8 cellular contexts compared by ENCODE assay signal in the genomic region with DNA sequence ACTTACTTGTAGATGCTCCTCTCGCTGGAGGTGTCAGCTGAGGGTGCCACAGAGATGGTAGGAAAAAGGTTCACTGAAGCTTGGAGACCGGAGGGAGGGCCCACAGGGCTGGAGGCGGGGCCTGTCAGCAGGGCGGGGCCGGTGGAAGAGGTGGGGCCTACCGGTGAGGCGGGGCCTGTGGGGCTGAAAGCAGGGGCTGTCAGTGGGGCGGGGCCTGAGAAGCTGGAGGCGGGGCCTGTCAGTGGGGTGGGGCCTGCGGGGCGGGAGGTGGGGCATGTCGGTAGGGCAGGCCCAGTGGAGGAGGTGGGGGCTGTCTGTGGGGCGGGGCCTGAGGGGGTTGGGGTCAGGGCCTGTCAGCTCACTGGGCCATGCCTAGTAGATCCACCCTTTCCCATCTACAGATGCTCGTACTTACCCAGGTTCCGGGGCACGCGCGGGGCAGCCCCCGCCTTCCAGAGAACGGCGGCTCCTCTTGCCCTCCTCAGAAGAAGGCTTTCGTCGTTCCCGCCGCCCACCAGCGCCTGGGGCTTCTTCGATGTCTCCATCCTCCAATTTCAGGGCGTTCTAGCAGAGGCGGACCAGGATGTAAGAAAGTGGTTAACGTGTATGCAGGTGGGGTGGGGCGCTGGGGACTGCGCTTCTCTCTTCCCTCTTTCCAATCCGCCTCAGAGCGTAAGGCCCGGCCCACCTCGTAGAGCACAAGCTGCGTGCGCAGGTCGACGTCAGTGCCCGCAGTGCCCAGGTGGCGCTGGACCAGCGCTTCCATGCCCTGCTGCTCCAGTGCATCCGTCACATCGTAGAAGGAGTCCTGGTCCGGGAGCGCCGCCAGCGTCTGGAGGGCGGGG. TPM values are rescaled to one million over a fixed set of nuclear protein-coding genes. Genes with fewer than 3 reads are reported as not detected.
A peak's percentile ranks its signal among the peaks of the same experiment; 100 is the strongest.
DNase-seq lines count a peak whose midpoint lies in the region; ATAC-seq lines count a peak whose summit lies in the region.

No MANE protein-coding gene starts in this region.

- peak overlapping the region; percentile 58 for H3K27ac Mint-ChIP-seq in activated T-helper 17 cell treated with anti-CD3 and anti-CD28 coated beads, Interleukin-2, amount 50 U/mL, for 72 hours

- peaks cover 14% of the 10 kb centered on the region for H3K4me1 Mint-ChIP-seq in activated T-helper 17 cell treated with anti-CD3 and anti-CD28 coated beads, Interleukin-2, amount 50 U/mL, for 72 hours

- intact Hi-C loops in head of caudate nucleus (cut with DNase I): no loop called here

- ATAC-seq in activated T-helper 17 cell treated with anti-CD3 and anti-CD28 coated beads, Interleukin-2, amount 50 U/mL, for 72 hours (replicated peaks): peak; percentile 89
- no peak for ATAC-seq in HG02852 (IDR thresholded peaks at IDR 0.05; ENCODE audit: unreplicated experiment)

- peaks cover 97% of the 10 kb centered on the region for H3K36me3 Mint-ChIP-seq in activated T-helper 17 cell treated with anti-CD3 and anti-CD28 coated beads, Interleukin-2, amount 50 U/mL, for 72 hours (ENCODE audit: low read depth)

- H3K4me3 Mint-ChIP-seq in activated T-helper 17 cell treated with anti-CD3 and anti-CD28 coated beads, Interleukin-2, amount 50 U/mL, for 72 hours: peak overlapping the region; percentile 65

- H3K27me3 Mint-ChIP-seq in activated T-helper 17 cell treated with anti-CD3 and anti-CD28 coated beads, Interleukin-2, amount 50 U/mL, for 72 hours: no peaks in the 10 kb centered on the region

- no peaks in the 10 kb centered on the region for H3K9me3 Mint-ChIP-seq in activated T-helper 17 cell treated with anti-CD3 and anti-CD28 coated beads, Interleukin-2, amount 50 U/mL, for 72 hours

- DNase-seq in SIG-M5 treated with dmso at 0.1 percent for 504 hours (lab: John Stamatoyannopoulos, UW; ENCODE audit: unreplicated experiment) (peak; percentile 45), SIG-M5 (lab: John Stamatoyannopoulos, UW) (no peak), RPMI7951 (ENCODE audit: low read depth) (peak; percentile 44), head of caudate nucleus (peak; percentile 49 to 96 (median 83)), foreskin melanocyte (no peak)
- DNase-seq in stimulated activated CD4-positive, alpha-beta T cell treated with anti-CD3 and anti-CD28 coated beads, Interleukin-4, amount 100 ng/mL, for 48 hours (ENCODE audit: low read depth in 2 of 2): peak; percentile 73 to 93

RNA-seq across cellular contexts. Expression of gene TMEM208, which starts 9.8 kb away (rescaled TPM):
- 37.1 and 48.5 TPM in 2 replicates for total RNA-seq in RPMI7951 (2014; rRNA removed; shearing (Covaris generic))
- total RNA-seq in activated T-helper 17 cell treated with anti-CD3 and anti-CD28 coated beads, Interleukin-2, amount 50 U/mL, for 72 hours: 10 to 100 TPM; 31.7 to 39.5 TPM

RNA-seq across cellular contexts. Expression of gene FHOD1, which starts 10.5 kb away (rescaled TPM):
- total RNA-seq in RPMI7951 (2014; rRNA removed; shearing (Covaris generic)): 33.6 and 37.2 TPM in 2 replicates
- 100 to 1,000 TPM; 104 to 145 TPM for total RNA-seq in activated T-helper 17 cell treated with anti-CD3 and anti-CD28 coated beads, Interleukin-2, amount 50 U/mL, for 72 hours

RNA-seq across cellular contexts. Expression of gene SLC9A5, which starts 12.0 kb away (rescaled TPM):
- 0.98 and 1.1 TPM in 2 replicates for total RNA-seq in RPMI7951 (2014; rRNA removed; shearing (Covaris generic))
- total RNA-seq in activated T-helper 17 cell treated with anti-CD3 and anti-CD28 coated beads, Interleukin-2, amount 50 U/mL, for 72 hours: 10 to 100 TPM in 1 of 2 donors, 1 to 10 TPM in 1; 3.5 to 15.7 TPM

RNA-seq across cellular contexts. Expression of gene ELMO3, which starts 37.8 kb away (rescaled TPM):
- 0.48 and 0.78 TPM in 2 replicates for total RNA-seq in RPMI7951 (2014; rRNA removed; shearing (Covaris generic))
- 1 to 10 TPM; 6.6 to 7.1 TPM for total RNA-seq in activated T-helper 17 cell treated with anti-CD3 and anti-CD28 coated beads, Interleukin-2, amount 50 U/mL, for 72 hours

RNA-seq across cellular contexts. Expression of gene PLEKHG4, which starts 42.6 kb away (rescaled TPM):
- total RNA-seq in RPMI7951 (2014; rRNA removed; shearing (Covaris generic)): 2.9 and 4.9 TPM in 2 replicates
- 10 to 100 TPM in 1 of 2 donors, 1 to 10 TPM in 1; 6.4 to 29.0 TPM for total RNA-seq in activated T-helper 17 cell treated with anti-CD3 and anti-CD28 coated beads, Interleukin-2, amount 50 U/mL, for 72 hours

Comparison
In these comparisons a context has a peak if more than half of its experiments do, and no peak if none do; other contexts are left out.
1. DNase-seq: peak in SIG-M5 treated with dmso at 0.1 percent for 504 hours (single experiment), RPMI7951 (single experiment), head of caudate nucleus (42 of 42) and stimulated activated CD4-positive, alpha-beta T cell treated with anti-CD3 and anti-CD28 coated beads, Interleukin-4, amount 100 ng/mL, for 48 hours (2 of 2); none in SIG-M5 (single experiment) and foreskin melanocyte (single experiment).